ENCODE assay signal across 27 cellular contexts in the genomic region with DNA sequence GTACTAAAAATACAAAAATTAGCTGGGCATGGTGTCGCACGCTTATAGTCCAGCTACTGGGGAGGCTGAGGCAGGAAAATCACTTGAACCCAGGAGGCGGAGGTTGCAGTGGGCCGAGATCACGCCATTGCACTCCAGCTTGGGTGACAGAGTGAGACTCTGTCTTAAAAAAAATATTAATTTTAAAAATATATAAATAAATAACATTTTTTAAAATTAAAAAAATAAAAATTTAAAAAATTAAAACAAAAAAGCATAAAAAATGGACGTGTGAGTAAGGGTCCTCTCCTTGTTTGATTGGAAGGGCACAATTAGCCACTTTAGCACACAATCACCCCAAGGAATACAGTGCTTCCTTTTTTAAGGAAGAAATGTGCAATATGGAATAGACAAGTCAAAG. TPM values are rescaled to one million over a fixed set of nuclear protein-coding genes. Genes with fewer than 3 reads are reported as not detected.
"Had no signal": no experiment of that assay in that cellular context is flagged by ENCODE, and none has a peak within 500 bp of the region (broad histone marks: within the 10 kb centered on the region; RNA-seq: fewer than 3 reads in every experiment).

No MANE protein-coding gene starts in this region.

- H3K36me3 Mint-ChIP-seq: activated naive CD4-positive, alpha-beta T cell treated with anti-CD3 and anti-CD28 coated beads, Interleukin-2, amount 50 U/mL, for 24 hours; activated naive CD8-positive, alpha-beta T cell treated with anti-CD3 and anti-CD28 coated beads for 36 hours; T-cell had no signal

- H3K27me3 ChIP-seq: adrenal gland, body of pancreas had no signal

- H3K4me3 Mint-ChIP-seq: activated CD4-positive, alpha-beta memory T cell treated with anti-CD3 and anti-CD28 coated beads, Interleukin-2, amount 10 ng/mL, durations not matched to agents 7 days and 5 days; activated CD4-positive, alpha-beta T cell treated with anti-CD3 and anti-CD28 coated beads, Interleukin-2, amount 10 ng/mL, durations not matched to agents 7 days and 5 days; activated naive CD4-positive, alpha-beta T cell treated with anti-CD3 and anti-CD28 coated beads for 36 hours; activated naive CD4-positive, alpha-beta T cell treated with anti-CD3 and anti-CD28 coated beads, Interleukin-2, amount 50 U/mL, for 24 hours; activated naive CD8-positive, alpha-beta T cell treated with anti-CD3 and anti-CD28 coated beads for 36 hours; activated naive CD8-positive, alpha-beta T cell treated with anti-CD3 and anti-CD28 coated beads, Interleukin-2, amount 50 U/mL, for 24 hours; activated T-helper 1 cell treated with anti-CD3 and anti-CD28 coated beads, Interleukin-12 subunit alpha, Interleukin-12 subunit beta, Interleukin-2, Interleukin-4 antibody, amounts not matched to agents 30 ng/mL and 10 ng/mL and 1 ng/mL, durations not matched to agents 14 hours and 24 hours and 36 hours; effector memory CD8-positive, alpha-beta T cell; T-cell; T-helper 1 cell treated with Interleukin-12 subunit alpha and Interleukin-12 subunit beta and Interleukin-4 antibody, amounts not matched to agents 30 μg/mL and 1 μg/mL, for 36 hours had no signal

- ATAC-seq: activated naive CD8-positive, alpha-beta T cell treated with anti-CD3 and anti-CD28 coated beads, Interleukin-2, amount 50 U/mL, for 24 hours; body of pancreas; effector memory CD8-positive, alpha-beta T cell; T-cell had no signal

- H3K27ac ChIP-seq: adrenal gland, body of pancreas had no signal

- DNase-seq: activated CD4-positive, alpha-beta memory T cell treated with anti-CD3 and anti-CD28 coated beads, Interleukin-2, amount 10 ng/mL, durations not matched to agents 7 days and 5 days; activated CD4-positive, alpha-beta T cell treated with anti-CD3 and anti-CD28 coated beads for 1 hour; activated CD4-positive, alpha-beta T cell treated with anti-CD3 and anti-CD28 coated beads for 4 hours; activated CD4-positive, alpha-beta T cell treated with anti-CD3 and anti-CD28 coated beads, Interleukin-2, amount 10 ng/mL, durations not matched to agents 7 days and 5 days; activated CD4-positive, alpha-beta T cell treated with anti-CD3 and anti-CD28 coated beads, Interleukin-2, amount 50 U/mL, for 4 hours; activated effector memory CD4-positive, alpha-beta T cell treated with anti-CD3 and anti-CD28 coated beads, Interleukin-2, amount 50 U/mL, for 16 hours; activated naive CD4-positive, alpha-beta T cell treated with anti-CD3 and anti-CD28 coated beads for 36 hours; activated naive CD8-positive, alpha-beta T cell treated with anti-CD3 and anti-CD28 coated beads for 36 hours; activated naive CD8-positive, alpha-beta T cell treated with anti-CD3 and anti-CD28 coated beads, Interleukin-2, amount 50 U/mL, for 24 hours; activated T-cell treated with anti-CD3 and anti-CD28 coated beads, Interleukin-2, amount 50 U/mL, for 48 hours; adrenal gland; amygdala; aorta; body of pancreas; caudate nucleus; cortex of kidney; effector CD4-positive, alpha-beta T cell; effector memory CD8-positive, alpha-beta T cell; esophagus squamous epithelium; head of caudate nucleus; T-cell; T1000 had no signal

- H3K27ac Mint-ChIP-seq: activated CD4-positive, alpha-beta memory T cell treated with anti-CD3 and anti-CD28 coated beads, Interleukin-2, amount 10 ng/mL, durations not matched to agents 7 days and 5 days; activated CD4-positive, alpha-beta T cell treated with anti-CD3 and anti-CD28 coated beads, Interleukin-2, amount 10 ng/mL, durations not matched to agents 7 days and 5 days; activated naive CD4-positive, alpha-beta T cell treated with anti-CD3 and anti-CD28 coated beads for 36 hours; activated naive CD4-positive, alpha-beta T cell treated with anti-CD3 and anti-CD28 coated beads, Interleukin-2, amount 50 U/mL, for 24 hours; activated naive CD8-positive, alpha-beta T cell treated with anti-CD3 and anti-CD28 coated beads for 36 hours; activated naive CD8-positive, alpha-beta T cell treated with anti-CD3 and anti-CD28 coated beads, Interleukin-2, amount 50 U/mL, for 24 hours; activated T-helper 1 cell treated with anti-CD3 and anti-CD28 coated beads, Interleukin-12 subunit alpha, Interleukin-12 subunit beta, Interleukin-2, Interleukin-4 antibody, amounts not matched to agents 30 ng/mL and 10 ng/mL and 1 ng/mL, durations not matched to agents 14 hours and 24 hours and 36 hours; activated T-helper 2 cell treated with anti-CD3 and anti-CD28 coated beads, Interferon-gamma antibody, Interleukin-2, Interleukin-4, amounts not matched to agents 10 μg/mL and 5 μg/mL and 100 μg/mL, durations not matched to agents 14 hours and 24 hours and 36 hours; effector memory CD8-positive, alpha-beta T cell; T-cell; T-helper 1 cell treated with Interleukin-12 subunit alpha and Interleukin-12 subunit beta and Interleukin-4 antibody, amounts not matched to agents 30 μg/mL and 1 μg/mL, for 36 hours had no signal

- H3K4me1 Mint-ChIP-seq: activated naive CD8-positive, alpha-beta T cell treated with anti-CD3 and anti-CD28 coated beads for 36 hours; activated naive CD8-positive, alpha-beta T cell treated with anti-CD3 and anti-CD28 coated beads, Interleukin-2, amount 50 U/mL, for 24 hours had no signal

- H3K4me1 ChIP-seq: body of pancreas had no signal

- H3K9me3 Mint-ChIP-seq: activated CD4-positive, alpha-beta memory T cell treated with anti-CD3 and anti-CD28 coated beads, Interleukin-2, amount 10 ng/mL, durations not matched to agents 7 days and 5 days; activated CD4-positive, alpha-beta T cell treated with anti-CD3 and anti-CD28 coated beads, Interleukin-2, amount 10 ng/mL, durations not matched to agents 7 days and 5 days; activated naive CD4-positive, alpha-beta T cell treated with anti-CD3 and anti-CD28 coated beads for 36 hours; activated naive CD4-positive, alpha-beta T cell treated with anti-CD3 and anti-CD28 coated beads, Interleukin-2, amount 50 U/mL, for 24 hours; activated naive CD8-positive, alpha-beta T cell treated with anti-CD3 and anti-CD28 coated beads for 36 hours; activated naive CD8-positive, alpha-beta T cell treated with anti-CD3 and anti-CD28 coated beads, Interleukin-2, amount 50 U/mL, for 24 hours; activated T-helper 1 cell treated with anti-CD3 and anti-CD28 coated beads, Interleukin-12 subunit alpha, Interleukin-12 subunit beta, Interleukin-2, Interleukin-4 antibody, amounts not matched to agents 30 ng/mL and 10 ng/mL and 1 ng/mL, durations not matched to agents 14 hours and 24 hours and 36 hours; activated T-helper 2 cell treated with anti-CD3 and anti-CD28 coated beads, Interferon-gamma antibody, Interleukin-2, Interleukin-4, amounts not matched to agents 10 μg/mL and 5 μg/mL and 100 μg/mL, durations not matched to agents 14 hours and 24 hours and 36 hours; effector memory CD8-positive, alpha-beta T cell; T-cell; T-helper 1 cell treated with Interleukin-12 subunit alpha and Interleukin-12 subunit beta and Interleukin-4 antibody, amounts not matched to agents 30 μg/mL and 1 μg/mL, for 36 hours had no signal

RNA-seq across cellular contexts. Expression of a gene that starts 18.7 kb away (rescaled TPM):
- total RNA-seq: activated CD4-positive, alpha-beta T cell treated with anti-CD3 and anti-CD28 coated beads, Interleukin-2, amount 10 ng/mL, durations not matched to agents 7 days and 5 days; activated T-helper 1 cell treated with anti-CD3 and anti-CD28 coated beads, Interleukin-12 subunit alpha, Interleukin-12 subunit beta, Interleukin-2, Interleukin-4 antibody, amounts not matched to agents 30 ng/mL and 10 ng/mL and 1 ng/mL, durations not matched to agents 14 hours and 24 hours and 36 hours; esophagus squamous epithelium; T-helper 2 cell treated with Interferon-gamma antibody and Interleukin-4, amounts not matched to agents 100 ng/mL and 5 ng/mL, for 36 hours had no signal
